Comparison of ENCODE assay signal across 1 cellular context in genomic region chr15:58952751-58953150, GRCh38.
TF ChIP-seq lines count a peak whose summit lies in the region.

No MANE protein-coding gene starts in this region.

TF ChIP-seq in IMR-90, 13 proteins besides CTCF, POLR2A, EP300 and RAD21:
- no peak for TF ChIP-seq MXI1 (IDR thresholded peaks at IDR 0.05; ENCODE audit: borderline replicate concordance, low read depth, low read length)
- TF ChIP-seq MAFK (IDR thresholded peaks at IDR 0.05; ENCODE audit: low read depth, low read length): no peak
- TF ChIP-seq ELK1 (IDR thresholded peaks at IDR 0.05; ENCODE audit: borderline replicate concordance, low read depth, low read length): no peak
- peak; percentile 72 for TF ChIP-seq NFE2L2 (IDR thresholded peaks at IDR 0.05; ENCODE audit: low read depth, low read length)
